Comparison of ENCODE assay signal across 12 cellular contexts in the genomic region with DNA sequence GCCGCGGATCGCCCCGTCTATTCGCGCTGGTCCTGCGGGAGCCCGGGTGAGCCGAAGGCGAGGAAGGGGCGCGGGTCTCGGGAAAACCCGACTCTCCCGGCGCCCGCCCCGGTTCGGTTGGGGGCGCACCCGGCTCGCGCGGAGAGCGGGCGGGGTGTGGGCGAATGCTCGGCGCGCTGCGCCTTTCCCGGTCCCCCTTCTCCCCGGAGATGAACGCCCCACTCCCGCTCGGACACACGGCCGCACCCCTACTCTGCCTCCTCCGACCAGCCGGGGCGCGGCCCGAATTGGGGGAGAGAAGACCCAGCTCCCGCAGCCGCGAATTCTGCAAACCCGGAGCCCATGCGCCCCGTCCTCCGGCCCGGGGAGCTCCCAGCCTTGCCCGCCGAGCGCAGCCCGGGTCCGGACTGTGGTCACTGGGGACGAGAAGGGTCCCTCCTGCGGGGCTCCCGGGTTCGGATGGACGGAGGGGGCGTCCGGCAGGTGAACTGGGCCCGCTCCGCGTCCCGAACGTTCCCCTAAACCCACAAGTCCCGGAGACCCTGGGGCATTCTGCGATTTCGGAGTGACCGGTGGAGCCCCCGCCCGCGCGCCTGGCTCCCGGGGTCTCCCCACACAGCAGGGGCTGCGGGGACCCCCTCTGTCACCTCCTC. TPM values are rescaled to one million over a fixed set of nuclear protein-coding genes. Genes with fewer than 3 reads are reported as not detected.
DNase-seq lines count a peak whose midpoint lies in the region; ATAC-seq, FAIRE-seq and TF ChIP-seq lines count a peak whose summit lies in the region.
"Had no signal": no experiment of that assay in that cellular context is flagged by ENCODE, and none has a peak within 500 bp of the region (broad histone marks: within the 10 kb centered on the region; RNA-seq: fewer than 3 reads in every experiment).

No MANE protein-coding gene starts in this region.

- no peak overlapping the region for H2AFZ ChIP-seq in endothelial cell of umbilical vein (ENCODE audit: low read depth, low read length)

- H3K36me3 ChIP-seq in cardiac muscle cell (no peaks in the 10 kb centered on the region), endothelial cell of umbilical vein (ENCODE audit: control insufficient read depth in 2 of 2, extremely low read depth in 1 of 2, insufficient read depth in 2 of 2, low read length in 2 of 2) (no peaks in the 10 kb centered on the region), upper lobe of left lung (no peaks in the 10 kb centered on the region)

- peaks cover 18 to 19% (median 19%) of the 10 kb centered on the region in 3 donors for H3K4me1 Mint-ChIP-seq in naive B cell

- H4K20me1 ChIP-seq in endothelial cell of umbilical vein (replicated peaks; ENCODE audit: control insufficient read depth, extremely low read depth, insufficient read depth, low read length) = no peaks in the 10 kb centered on the region

- H3K27ac ChIP-seq in cardiac muscle cell (no peak overlapping the region), endothelial cell of umbilical vein (ENCODE audit: insufficient read depth, low read depth, low read length) (no peak overlapping the region), upper lobe of left lung (no peak overlapping the region)
- H3K27ac ChIP-seq: C4-2B had no signal

- H3K4me3 Mint-ChIP-seq in naive B cell = peak overlapping the region in 6 of 8 donors; percentile 46 to 85 (median 70)

- intact Hi-C loops in left ventricle myocardium superior (cut with micrococcal nuclease) (no loop called here), endothelial cell of umbilical vein (cut with micrococcal nuclease) (loop anchor here (10.0 kb wide), 1 partner anchor 156 kb away; the partner anchor contains the start of gene SLC66A2)

- FAIRE-seq in endothelial cell of umbilical vein (lab: Jason Lieb, UNC) = no peak

- H3K4me2 ChIP-seq in endothelial cell of umbilical vein (ENCODE audit: insufficient read depth, low read length) = no peak overlapping the region

- TF ChIP-seq CTCF in cardiac muscle cell (IDR thresholded peaks at IDR 0.05; ENCODE audit: low read depth, low read length) (no peak), endothelial cell of umbilical vein (IDR thresholded peaks at IDR 0.05; ENCODE audit: extremely low read depth in 1 of 2, insufficient read depth in 1 of 2, low read depth in 1 of 2, low read length in 2 of 2) (no peak), upper lobe of left lung (IDR thresholded peaks at IDR 0.05) (no peak)

- no peaks in the 10 kb centered on the region for H3K9me1 ChIP-seq in endothelial cell of umbilical vein (replicated peaks; ENCODE audit: control insufficient read depth, extremely low read depth, insufficient read depth, low read length)

- no peak for TF ChIP-seq EP300 in upper lobe of left lung (IDR thresholded peaks at IDR 0.05)

- POLR2A ChIA-PET in endothelial cell of umbilical vein (lab: Charles Lee) = interaction anchor here (0.6 kb wide), 1 partner anchor 153 kb away, joined by 4 read pairs; no protein-coding TSS in a partner anchor

- peaks cover 0 to 4% (median 0%) of the 10 kb centered on the region in 7 donors for H3K9me3 Mint-ChIP-seq in naive B cell

- peaks cover 3% of the 10 kb centered on the region for H3K4me1 ChIP-seq in cardiac muscle cell (ENCODE audit: low read depth)
- peaks cover 2% of the 10 kb centered on the region for H3K4me1 ChIP-seq in endothelial cell of umbilical vein (ENCODE audit: control insufficient read depth, extremely low read depth, insufficient read depth, low read length)
- H3K4me1 ChIP-seq in upper lobe of left lung = peaks cover 18 to 26% (median 23%) of the 10 kb centered on the region in 4 donors

- TF ChIP-seq POLR2A in endothelial cell of umbilical vein (IDR thresholded peaks at IDR 0.05; ENCODE audit: low read depth, low read length) (no peak), upper lobe of left lung (IDR thresholded peaks at IDR 0.05) (no peak)

- H3K4me3 ChIP-seq in cardiac muscle cell (peak overlapping the region; percentile 33), endothelial cell of umbilical vein (replicated peaks in 1 of 3; ENCODE audit: insufficient read depth in 1 of 3, low read depth in 1 of 3, low read length in 3 of 3) (no peak overlapping the region), upper lobe of left lung (peak overlapping the region in 3 of 4 donors; percentile 35 to 51 (median 42))

- peaks cover 9 to 31% of the 10 kb centered on the region in 2 donors for H3K36me3 Mint-ChIP-seq in naive B cell

- dilution Hi-C loops in endothelial cell of umbilical vein (cut with MboI; ENCODE audit: extremely low pct_ligation_motif_present, low sequenced_read_pairs) = no loop called here

- BruUV-seq in endothelial cell of umbilical vein (replicated peaks; lab: Mats Ljungman, UMichigan) = no TSS peak

- no peak overlapping the region for H3K9ac ChIP-seq in endothelial cell of umbilical vein (replicated peaks; ENCODE audit: extremely low read depth, insufficient read depth, low read length)

- peak in 1 of 2 donors; percentile 15 for DNase-seq in cardiac muscle cell (ENCODE audit: low read depth in 1 of 2, low spot score in 1 of 2)
- no peak for DNase-seq in left ventricle myocardium superior
- no peak for DNase-seq in endothelial cell of umbilical vein (ENCODE audit: low read depth, low spot score)
- DNase-seq in naive B cell = no peak
- DNase-seq in upper lobe of left lung = peak in 1 of 2 donors; percentile 86
- DNase-seq in NCI-H2081 (lab: John Stamatoyannopoulos, UW) = no peak
- DNase-seq in EL = no peak
- DNase-seq: SHP77; stimulated activated naive CD4-positive, alpha-beta T cell treated with Interleukin-2 at 50 U/mL for 16 hours had no signal

- CTCF ChIA-PET in endothelial cell of umbilical vein (lab: Charles Lee) = interaction anchor here (0.8 kb wide), 1 partner anchor 20 kb away, joined by 3 read pairs; no protein-coding TSS in a partner anchor

- peaks cover 40 to 45% (median 45%) of the 10 kb centered on the region in 3 donors for H3K27me3 Mint-ChIP-seq in naive B cell

- ATAC-seq in left ventricle myocardium superior = no peak
- peak in 1 of 2 donors; percentile 13 for ATAC-seq in naive B cell (ENCODE audit: low read depth in 2 of 2)
- peak in 1 of 2 donors; percentile 13 for ATAC-seq in upper lobe of left lung (ENCODE audit: low FRiP score in 2 of 2)
- ATAC-seq in GM21390 (IDR thresholded peaks at IDR 0.05; ENCODE audit: unreplicated experiment) = no peak

- H3K27ac Mint-ChIP-seq in naive B cell = no peak overlapping the region

- no peaks in the 10 kb centered on the region for H3K79me2 ChIP-seq in endothelial cell of umbilical vein (ENCODE audit: control insufficient read depth, insufficient read depth, low read length)

- H3K9me3 ChIP-seq in cardiac muscle cell (ENCODE audit: low read depth) = no peaks in the 10 kb centered on the region
- no peaks in the 10 kb centered on the region for H3K9me3 ChIP-seq in endothelial cell of umbilical vein (replicated peaks; ENCODE audit: control insufficient read depth, insufficient read depth, low read length)
- H3K9me3 ChIP-seq in upper lobe of left lung = no peaks in the 10 kb centered on the region

- 0 to 1% methylated on average over 2 to 39 of the region's 78 CpGs for WGBS in upper lobe of left lung, 2 donors

- H3K27me3 ChIP-seq in cardiac muscle cell (peaks cover 83% of the 10 kb centered on the region), endothelial cell of umbilical vein (ENCODE audit: control insufficient read depth in 2 of 2, insufficient read depth in 2 of 2, low read length in 2 of 2) (peaks cover 23 to 29% of the 10 kb centered on the region in 2 experiments), upper lobe of left lung (peaks cover 0 to 31% (median 11%) of the 10 kb centered on the region in 4 donors)

TF ChIP-seq in endothelial cell of umbilical vein, 7 proteins besides CTCF, POLR2A, EP300 and RAD21:
- TF ChIP-seq MYC (IDR thresholded peaks at IDR 0.05; ENCODE audit: low read depth, low read length) = no peak
- TF ChIP-seq MAX (IDR thresholded peaks at IDR 0.05; ENCODE audit: insufficient read depth, insufficient read length) = no peak
- no peak for TF ChIP-seq GATA2 (IDR thresholded peaks at IDR 0.05; ENCODE audit: insufficient read depth, insufficient read length, low read depth, low read length)
- TF ChIP-seq FOS (IDR thresholded peaks at IDR 0.05; ENCODE audit: borderline replicate concordance, insufficient read depth, low read length) = no peak
- no peak for TF ChIP-seq POLR2AphosphoS5 (IDR thresholded peaks at IDR 0.05; ENCODE audit: insufficient read depth, low read depth, low read length)
- peak; percentile 92 for TF ChIP-seq EZH2 (IDR thresholded peaks at IDR 0.05; ENCODE audit: borderline replicate concordance, low read depth, low read length, severe bottlenecking)

RNA-seq across cellular contexts. Expression of gene KCNG2, which starts 0.7 kb away (rescaled TPM):
- total RNA-seq in cardiac muscle cell = not detected in 2 replicates
- polyA plus RNA-seq in cardiac muscle cell = 0.15 and 0.26 TPM in 2 replicates
- not detected for total RNA-seq in left ventricle myocardium superior
- not detected in 2 replicates for total RNA-seq in endothelial cell of umbilical vein
- not detected in 2 replicates for polyA plus RNA-seq in endothelial cell of umbilical vein
- polyA plus RNA-seq in endothelial cell of umbilical vein (2011; cell fraction: cytosol; rRNA removed) = not detected in 2 replicates
- not detected in 2 replicates for polyA plus RNA-seq in endothelial cell of umbilical vein (2011; cell fraction: nucleus; rRNA removed)
- not detected in 2 replicates for polyA plus RNA-seq in endothelial cell of umbilical vein (2012)
- not detected in 2 replicates for polyA minus RNA-seq in endothelial cell of umbilical vein
- polyA minus RNA-seq in endothelial cell of umbilical vein (2011; cell fraction: cytosol; rRNA and poly(A)+ RNA removed) = not detected
- not detected in 2 replicates for polyA minus RNA-seq in endothelial cell of umbilical vein (2011; cell fraction: nucleus; rRNA and poly(A)+ RNA removed)
- polyA plus RNA-seq in naive B cell (ENCODE audit: low read depth in 6 of 6) = not detected
- total RNA-seq in upper lobe of left lung = 1 to 10 TPM in 1 of 6 donors, under 1 TPM in 3, not detected in 2; 0.49 to 1.1 (median 0.73) TPM
- total RNA-seq: glomerular endothelial cell had no signal

Comparison
In these comparisons a context has a peak if more than half of its experiments do, and no peak if none do; other contexts are left out.
1. H3K4me3 ChIP-seq: peak in cardiac muscle cell (single experiment) and upper lobe of left lung (3 of 4); none in endothelial cell of umbilical vein (0 of 3).